In genomic region chr19:30046522-30046921, GRCh38 we compare ENCODE assay signal across 1 cellular context.
A peak's percentile ranks its signal among the peaks of the same experiment; 100 is the strongest.
TF ChIP-seq lines count a peak whose summit lies in the region.

No MANE protein-coding gene starts in this region.

TF ChIP-seq in GM12878, 131 proteins besides CTCF, POLR2A, EP300 and RAD21 (continued from another document):
- peak; percentile 41; the same call in 1 of the 2 replicates for TF ChIP-seq SMC3 (IDR thresholded peaks at IDR 0.05; ENCODE audit: borderline replicate concordance, low read length)
- no peak for TF ChIP-seq SMAD5 (IDR thresholded peaks at IDR 0.05; ENCODE audit: low read depth)
- peak in 1 of 2 experiments; percentile 23; a peak in 1 of 4 replicates for TF ChIP-seq BHLHE40 (IDR thresholded peaks at IDR 0.05; ENCODE audit: borderline replicate concordance in 1 of 2, low read depth in 2 of 2, low read length in 1 of 2)
- no peak for TF ChIP-seq MLLT1 (IDR thresholded peaks at IDR 0.05)
- 0 out of 2 replicates have a peak, but pooled peaks have one; percentile 59 for TF ChIP-seq BMI1 (IDR thresholded peaks at IDR 0.05; ENCODE audit: borderline replicate concordance)
- 0 out of 2 replicates have a peak, but pooled peaks have one; percentile 11 for TF ChIP-seq FOXM1 (IDR thresholded peaks at IDR 0.05; ENCODE audit: low read depth, low read length)
- no peak for TF ChIP-seq RBBP5 (conservative IDR thresholded peaks at IDR 0.05)
- TF ChIP-seq JUNB (IDR thresholded peaks at IDR 0.05) = peak; percentile 41; the same call in 1 of the 2 replicates
- TF ChIP-seq ZNF217 (IDR thresholded peaks at IDR 0.05) = no peak
- no peak for TF ChIP-seq ETV6 (conservative IDR thresholded peaks at IDR 0.05 in 1 of 2, IDR thresholded peaks at IDR 0.05 in 1 of 2; ENCODE audit: borderline replicate concordance in 1 of 2, low read depth in 1 of 2)
- TF ChIP-seq ATF7 (IDR thresholded peaks at IDR 0.05; ENCODE audit: low read depth) = peak; percentile 18; the same call in 1 of the 2 replicates
- TF ChIP-seq WRNIP1 (IDR thresholded peaks at IDR 0.05; ENCODE audit: borderline replicate concordance, low read depth, low read length) = no peak
- no peak for TF ChIP-seq ZNF592 (IDR thresholded peaks at IDR 0.05)
- TF ChIP-seq ZBED1 (IDR thresholded peaks at IDR 0.05; ENCODE audit: borderline replicate concordance) = 0 out of 2 replicates have a peak, but pooled peaks have one; percentile 36
TF ChIP-seq in GM12878: peak in this region for 14.
